Comparison of ENCODE assay signal across 16 cellular contexts in the genomic region with DNA sequence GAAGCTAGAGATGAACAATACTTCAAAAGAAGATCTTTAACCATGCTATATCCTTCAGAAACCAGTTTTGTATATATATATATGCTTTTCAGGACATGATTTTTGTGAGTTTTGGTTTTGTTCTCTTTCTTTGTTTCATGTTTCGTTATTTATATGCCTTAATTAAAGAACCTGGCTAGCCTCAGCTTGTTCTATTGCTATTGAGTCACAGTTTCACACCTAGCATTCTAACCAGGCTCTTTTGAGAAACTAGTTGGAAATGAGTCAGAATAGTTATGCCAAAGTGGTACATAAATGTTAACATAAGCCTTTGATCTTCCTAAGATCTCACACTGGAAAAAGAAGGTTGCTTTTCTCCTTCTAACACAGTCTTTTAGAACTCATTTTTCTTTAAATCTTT.
"Had no signal": no experiment of that assay in that cellular context is flagged by ENCODE, and none has a peak within 500 bp of the region (broad histone marks: within the 10 kb centered on the region; RNA-seq: fewer than 3 reads in every experiment).

No MANE protein-coding gene starts in this region.

- H3K36me3 ChIP-seq: right atrium auricular region, transverse colon had no signal

- H3K4me1 ChIP-seq: body of pancreas, right atrium auricular region, transverse colon had no signal

- H3K4me3 Mint-ChIP-seq: activated CD4-positive, alpha-beta memory T cell treated with anti-CD3 and anti-CD28 coated beads, Interleukin-2, amount 10 ng/mL, durations not matched to agents 7 days and 5 days; activated naive CD4-positive, alpha-beta T cell treated with anti-CD3 and anti-CD28 coated beads, Interleukin-2, amount 10 ng/mL, durations not matched to agents 7 days and 5 days; central memory CD8-positive, alpha-beta T cell; effector memory CD8-positive, alpha-beta T cell; naive thymus-derived CD8-positive, alpha-beta T cell had no signal

- H3K36me3 Mint-ChIP-seq: activated naive CD4-positive, alpha-beta T cell treated with anti-CD3 and anti-CD28 coated beads, Interleukin-2, amount 10 ng/mL, durations not matched to agents 7 days and 5 days had no signal

- H3K9me3 Mint-ChIP-seq: activated CD4-positive, alpha-beta memory T cell treated with anti-CD3 and anti-CD28 coated beads, Interleukin-2, amount 10 ng/mL, durations not matched to agents 7 days and 5 days had no signal

- H3K27ac Mint-ChIP-seq: activated CD4-positive, alpha-beta memory T cell treated with anti-CD3 and anti-CD28 coated beads, Interleukin-2, amount 10 ng/mL, durations not matched to agents 7 days and 5 days; activated naive CD4-positive, alpha-beta T cell treated with anti-CD3 and anti-CD28 coated beads, Interleukin-2, amount 10 ng/mL, durations not matched to agents 7 days and 5 days; effector memory CD8-positive, alpha-beta T cell; naive thymus-derived CD8-positive, alpha-beta T cell had no signal

- H3K27ac ChIP-seq: body of pancreas, right atrium auricular region, skin epidermis, transverse colon had no signal

- H3K9me3 ChIP-seq: body of pancreas, right atrium auricular region had no signal

- ATAC-seq: body of pancreas; effector memory CD8-positive, alpha-beta T cell; mucosa of descending colon; naive thymus-derived CD8-positive, alpha-beta T cell had no signal

- DNase-seq: activated CD4-positive, alpha-beta memory T cell treated with anti-CD3 and anti-CD28 coated beads, Interleukin-2, amount 10 ng/mL, durations not matched to agents 7 days and 5 days; activated CD4-positive, CD25-positive, alpha-beta regulatory T cell treated with anti-CD3 and anti-CD28 coated beads, Interleukin-2, amount 50 U/mL, for 72 hours; activated CD8-positive, alpha-beta memory T cell treated with anti-CD3 and anti-CD28 coated beads, Interleukin-2, amount 50 U/mL, for 48 hours; activated naive CD4-positive, alpha-beta T cell treated with anti-CD3 and anti-CD28 coated beads, Interleukin-2, amount 10 ng/mL, durations not matched to agents 7 days and 5 days; amniotic stem cell; body of pancreas; cortex of kidney; effector memory CD8-positive, alpha-beta T cell; erythroblast; mucosa of descending colon; naive thymus-derived CD8-positive, alpha-beta T cell; SW 1271; transverse colon had no signal

- H3K4me1 Mint-ChIP-seq: activated CD4-positive, alpha-beta memory T cell treated with anti-CD3 and anti-CD28 coated beads, Interleukin-2, amount 10 ng/mL, durations not matched to agents 7 days and 5 days; activated naive CD4-positive, alpha-beta T cell treated with anti-CD3 and anti-CD28 coated beads, Interleukin-2, amount 10 ng/mL, durations not matched to agents 7 days and 5 days; central memory CD8-positive, alpha-beta T cell; naive thymus-derived CD8-positive, alpha-beta T cell had no signal

- H3K4me3 ChIP-seq: body of pancreas, mucosa of descending colon, right atrium auricular region, skin epidermis, transverse colon had no signal

- H3K27me3 Mint-ChIP-seq: activated CD4-positive, alpha-beta memory T cell treated with anti-CD3 and anti-CD28 coated beads, Interleukin-2, amount 10 ng/mL, durations not matched to agents 7 days and 5 days; activated naive CD4-positive, alpha-beta T cell treated with anti-CD3 and anti-CD28 coated beads, Interleukin-2, amount 10 ng/mL, durations not matched to agents 7 days and 5 days; central memory CD8-positive, alpha-beta T cell; effector memory CD8-positive, alpha-beta T cell; naive thymus-derived CD8-positive, alpha-beta T cell had no signal

- H3K27me3 ChIP-seq: body of pancreas, right atrium auricular region, transverse colon had no signal
